In the genomic region with DNA sequence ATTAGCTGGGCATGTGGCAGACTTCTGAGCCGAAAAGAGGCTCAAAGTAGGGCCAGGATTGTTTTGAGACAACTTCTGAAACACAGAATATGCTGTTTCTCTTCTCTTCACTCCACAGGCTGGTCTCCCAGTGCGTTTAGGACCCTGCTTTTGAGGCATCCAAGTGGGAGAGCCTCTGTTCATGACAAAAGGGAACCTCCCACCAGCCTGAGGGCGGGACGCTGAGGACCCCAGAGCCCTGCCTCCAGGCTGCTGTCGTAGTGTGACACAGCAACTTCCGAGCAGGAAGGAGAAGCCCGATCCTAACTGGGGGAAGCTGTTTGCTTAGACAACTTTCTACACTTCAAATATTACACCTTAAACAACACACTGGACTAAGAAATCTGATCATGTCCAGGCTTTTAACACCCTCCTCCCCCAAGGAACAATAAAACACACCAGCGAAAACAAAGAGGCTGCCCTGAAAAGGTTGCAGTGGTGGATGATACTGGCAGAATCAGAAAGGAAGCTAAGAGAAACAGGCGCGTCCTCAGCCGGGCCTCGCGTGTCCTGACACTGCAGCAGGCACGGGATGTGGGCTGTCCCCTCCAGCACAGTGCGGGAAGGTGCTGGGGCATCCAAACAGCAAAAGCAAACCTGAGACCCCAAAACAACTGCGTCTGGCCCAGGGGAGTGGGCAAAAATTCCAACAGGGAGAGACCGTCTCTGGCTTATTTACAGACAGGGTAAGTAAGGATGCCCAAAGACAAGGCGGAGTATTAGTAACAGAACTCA, we compare ENCODE assay signal across 2 cellular contexts.
TF ChIP-seq lines count a peak whose summit lies in the region.

No MANE protein-coding gene starts in this region.

TF ChIP-seq in IMR-90, 13 proteins besides CTCF, POLR2A, EP300 and RAD21:
- TF ChIP-seq MAZ (IDR thresholded peaks at IDR 0.05; ENCODE audit: borderline replicate concordance, low read depth, low read length): no peak
- TF ChIP-seq MAFK (IDR thresholded peaks at IDR 0.05; ENCODE audit: low read depth, low read length): 0 out of 2 replicates have a peak, but pooled peaks have one; percentile 37
- no peak for TF ChIP-seq USF2 (IDR thresholded peaks at IDR 0.05; ENCODE audit: low read depth, low read length)
- TF ChIP-seq BHLHE40 (IDR thresholded peaks at IDR 0.05; ENCODE audit: low read depth, low read length): peak; percentile 84
- peak; percentile 89 for TF ChIP-seq NFE2L2 (IDR thresholded peaks at IDR 0.05; ENCODE audit: low read depth, low read length)
- no peak for TF ChIP-seq FOS (IDR thresholded peaks at IDR 0.05; ENCODE audit: low read depth, low read length)

TF ChIP-seq in SK-N-SH treated with all-trans-retinoic acid at 6 μM for 48 hours, 23 proteins besides CTCF, POLR2A, EP300 and RAD21:
- no peak for TF ChIP-seq CSDC2 (CRISPR knock-in tag; IDR thresholded peaks at IDR 0.05)
- no peak for TF ChIP-seq ZFP3 (CRISPR knock-in tag; IDR thresholded peaks at IDR 0.05)
- no peak for TF ChIP-seq TOX (CRISPR knock-in tag; IDR thresholded peaks at IDR 0.05; ENCODE audit: borderline replicate concordance)
- TF ChIP-seq TCF4 (CRISPR knock-in tag; IDR thresholded peaks at IDR 0.05; ENCODE audit: borderline replicate concordance): no peak
- no peak for TF ChIP-seq BACH2 (CRISPR knock-in tag; IDR thresholded peaks at IDR 0.05; ENCODE audit: borderline replicate concordance)
- TF ChIP-seq ESRRG (CRISPR knock-in tag; IDR thresholded peaks at IDR 0.05): no peak
- no peak for TF ChIP-seq GLIS3 (CRISPR knock-in tag; IDR thresholded peaks at IDR 0.05)
TF ChIP-seq in SK-N-SH treated with all-trans-retinoic acid at 6 μM for 48 hours: peak in this region for 0.
